ENCODE assay signal across 1 cellular context in genomic region chr9:114680266-114681011, GRCh38.
TF ChIP-seq lines count a peak whose summit lies in the region.

No MANE protein-coding gene starts in this region.

TF ChIP-seq in K562, 482 proteins besides CTCF, POLR2A, EP300 and RAD21:
- TF ChIP-seq ZNF407 (IDR thresholded peaks at IDR 0.05; ENCODE audit: low read depth) = no peak
- TF ChIP-seq RFX1 (IDR thresholded peaks at IDR 0.05) = 0 out of 2 replicates have a peak, but pooled peaks have one; percentile 23
- TF ChIP-seq ATF3 (IDR thresholded peaks at IDR 0.05) = 0 out of 2 replicates have a peak, but pooled peaks have one; percentile 16
- no peak for TF ChIP-seq ATF3 (CRISPR knock-in tag; conservative IDR thresholded peaks at IDR 0.05)
- TF ChIP-seq TAF1 (IDR thresholded peaks at IDR 0.05; ENCODE audit: control insufficient read depth, extremely low read depth, insufficient read depth, low read length, severe bottlenecking) = no peak
